In genomic region chr15:92928351-92928750, GRCh38 we compare ENCODE assay signal across 14 cellular contexts. TPM values are rescaled to one million over a fixed set of nuclear protein-coding genes. Genes with fewer than 3 reads are reported as not detected.
DNase-seq lines count a peak whose midpoint lies in the region; ATAC-seq and TF ChIP-seq lines count a peak whose summit lies in the region.
"Had no signal": no experiment of that assay in that cellular context is flagged by ENCODE, and none has a peak within 500 bp of the region (broad histone marks: within the 10 kb centered on the region; RNA-seq: fewer than 3 reads in every experiment).

No MANE protein-coding gene starts in this region.

- intact Hi-C loops in CD8-positive, alpha-beta T cell (cut with DNase I, micrococcal nuclease), result loop anchor here in 1 of 2 experiments (2.0 kb wide), 1 partner anchor 14 kb away; no protein-coding TSS in a partner anchor
- intact Hi-C loops in stomach (cut with DNase I; ENCODE audit: low total_unique reads), result loop anchor here (10.0 kb wide), 1 partner anchor 124 kb away; no protein-coding TSS in a partner anchor
- intact Hi-C loops in mucosa of descending colon (cut with DNase I, micrococcal nuclease), result no loop called here

- peaks cover 94% of the 10 kb centered on the region for H3K36me3 Mint-ChIP-seq in CD8-positive, alpha-beta T cell
- H3K36me3 Mint-ChIP-seq in IgD-negative memory B cell, result peaks cover 5% of the 10 kb centered on the region
- H3K36me3 Mint-ChIP-seq in activated naive CD8-positive, alpha-beta T cell treated with anti-CD3 and anti-CD28 coated beads, Interleukin-2, amount 50 U/mL, for 24 hours (ENCODE audit: low read depth), result peaks cover 82% of the 10 kb centered on the region
- H3K36me3 Mint-ChIP-seq in natural killer cell treated with Interleukin-12 subunit alpha and Interleukin-12 subunit beta and Interleukin-15 and Interleukin-18, amount 100 ng/mL, for 72 hours, result peaks cover 35% of the 10 kb centered on the region

- TF ChIP-seq CTCF in CD8-positive, alpha-beta T cell (IDR thresholded peaks at IDR 0.05), result no peak
- no peak for TF ChIP-seq CTCF in stomach (IDR thresholded peaks at IDR 0.05)
- TF ChIP-seq CTCF in mucosa of descending colon (IDR thresholded peaks at IDR 0.05), result no peak

- H3K9me3 ChIP-seq in CD8-positive, alpha-beta T cell (ENCODE audit: low read length), result no peaks in the 10 kb centered on the region
- H3K9me3 ChIP-seq in stomach (no peaks in the 10 kb centered on the region), mucosa of descending colon (no peaks in the 10 kb centered on the region)
- H3K9me3 ChIP-seq: BLaER1 treated with 17β-estradiol and CSF1 and Interleukin-3, amounts not matched to agents 10 nM and 100 nM had no signal

- H3K27ac ChIP-seq in CD8-positive, alpha-beta T cell (ENCODE audit: low read depth, low read length), result no peak overlapping the region
- H3K27ac ChIP-seq in stomach, result no peak overlapping the region
- H3K27ac ChIP-seq: BLaER1 treated with 17β-estradiol and CSF1 and Interleukin-3, amounts not matched to agents 10 nM and 100 nM had no signal

- no peak for TF ChIP-seq EP300 in stomach (IDR thresholded peaks at IDR 0.05)

- WGBS in stomach, 5 donors, result 70 to 98% (median 95%) methylated on average over 2 of the region's 2 CpGs

- H3K4me1 Mint-ChIP-seq in CD8-positive, alpha-beta T cell (ENCODE audit: low read depth), result peaks cover 63% of the 10 kb centered on the region
- H3K4me1 Mint-ChIP-seq in IgD-negative memory B cell, result peaks cover 11 to 16% (median 12%) of the 10 kb centered on the region in 3 donors
- peaks cover 31% of the 10 kb centered on the region for H3K4me1 Mint-ChIP-seq in activated naive CD8-positive, alpha-beta T cell treated with anti-CD3 and anti-CD28 coated beads, Interleukin-2, amount 50 U/mL, for 24 hours
- peaks cover 21 to 30% of the 10 kb centered on the region in 2 donors for H3K4me1 Mint-ChIP-seq in natural killer cell treated with Interleukin-12 subunit alpha and Interleukin-12 subunit beta and Interleukin-15 and Interleukin-18, amount 100 ng/mL, for 72 hours (ENCODE audit: low read depth in 2 of 2)

- no peaks in the 10 kb centered on the region for H3K27me3 ChIP-seq in CD8-positive, alpha-beta T cell (ENCODE audit: insufficient read depth, low read length)
- H3K27me3 ChIP-seq in stomach, result no peaks in the 10 kb centered on the region
- H3K27me3 ChIP-seq: BLaER1 treated with 17β-estradiol and CSF1 and Interleukin-3, amounts not matched to agents 10 nM and 100 nM had no signal

- H3K4me1 ChIP-seq in CD8-positive, alpha-beta T cell (ENCODE audit: insufficient read depth, low read length), result peaks cover 19% of the 10 kb centered on the region
- H3K4me1 ChIP-seq in stomach, result peaks cover 6 to 72% (median 43%) of the 10 kb centered on the region in 4 donors
- peaks cover 29% of the 10 kb centered on the region for H3K4me1 ChIP-seq in mucosa of descending colon (ENCODE audit: low read depth)

- H3K4me3 ChIP-seq in CD8-positive, alpha-beta T cell (ENCODE audit: low read depth, low read length), result no peak overlapping the region
- H3K4me3 ChIP-seq in stomach (no peak overlapping the region), mucosa of descending colon (no peak overlapping the region)
- H3K4me3 ChIP-seq: BLaER1 treated with 17β-estradiol and CSF1 and Interleukin-3, amounts not matched to agents 10 nM and 100 nM had no signal

- no peak for TF ChIP-seq POLR2A in stomach (IDR thresholded peaks at IDR 0.05)

- H3K36me3 ChIP-seq in CD8-positive, alpha-beta T cell (ENCODE audit: insufficient read depth, low read length), result peaks cover 59% of the 10 kb centered on the region
- peaks cover 47 to 95% (median 92%) of the 10 kb centered on the region in 4 donors for H3K36me3 ChIP-seq in stomach
- H3K36me3 ChIP-seq in mucosa of descending colon (ENCODE audit: low read depth), result peaks cover 6% of the 10 kb centered on the region

- H3K27ac Mint-ChIP-seq in CD8-positive, alpha-beta T cell, result peak overlapping the region; percentile 66
- peak overlapping the region in 2 of 3 donors; percentile 26 to 53 for H3K27ac Mint-ChIP-seq in IgD-negative memory B cell
- H3K27ac Mint-ChIP-seq in activated naive CD8-positive, alpha-beta T cell treated with anti-CD3 and anti-CD28 coated beads, Interleukin-2, amount 50 U/mL, for 24 hours, result peak overlapping the region; percentile 40
- H3K27ac Mint-ChIP-seq in natural killer cell treated with Interleukin-12 subunit alpha and Interleukin-12 subunit beta and Interleukin-15 and Interleukin-18, amount 100 ng/mL, for 72 hours, result peak overlapping the region; percentile 49 to 86

- POLR2A ChIA-PET in CD8-positive, alpha-beta T cell (lab: Charles Lee), result interaction anchor here (1.0 to 1.7 kb wide), 3 partner anchors 11 to 119 kb away, joined by 3 to 6 read pairs (median 3); partner anchors contain the start of gene CHD2

- no peak for DNase-seq in CD8-positive, alpha-beta T cell
- no peak for DNase-seq in activated naive CD8-positive, alpha-beta T cell treated with anti-CD3 and anti-CD28 coated beads, Interleukin-2, amount 50 U/mL, for 24 hours
- no peak for DNase-seq in natural killer cell treated with Interleukin-12 subunit alpha and Interleukin-12 subunit beta and Interleukin-15 and Interleukin-18, amount 100 ng/mL, for 72 hours (ENCODE audit: low spot score)
- DNase-seq in stomach, result no peak
- DNase-seq in cortex of kidney (lab: John Stamatoyannopoulos, UW), result no peak
- DNase-seq in mucosa of descending colon, result no peak
- DNase-seq: DMS79 treated with DMSO at 0.1 percent for 48 hours, GOT3, MV-4-11, NCI-H2107, occipital lobe had no signal

- H3K9me3 Mint-ChIP-seq in CD8-positive, alpha-beta T cell, result no peaks in the 10 kb centered on the region
- no peaks in the 10 kb centered on the region for H3K9me3 Mint-ChIP-seq in IgD-negative memory B cell
- no peaks in the 10 kb centered on the region for H3K9me3 Mint-ChIP-seq in activated naive CD8-positive, alpha-beta T cell treated with anti-CD3 and anti-CD28 coated beads, Interleukin-2, amount 50 U/mL, for 24 hours
- H3K9me3 Mint-ChIP-seq in natural killer cell treated with Interleukin-12 subunit alpha and Interleukin-12 subunit beta and Interleukin-15 and Interleukin-18, amount 100 ng/mL, for 72 hours, result no peaks in the 10 kb centered on the region

- no peak for ATAC-seq in CD8-positive, alpha-beta T cell
- no peak for ATAC-seq in activated naive CD8-positive, alpha-beta T cell treated with anti-CD3 and anti-CD28 coated beads, Interleukin-2, amount 50 U/mL, for 24 hours
- no peak for ATAC-seq in natural killer cell treated with Interleukin-12 subunit alpha and Interleukin-12 subunit beta and Interleukin-15 and Interleukin-18, amount 100 ng/mL, for 72 hours
- no peak for ATAC-seq in GM19455 (IDR thresholded peaks at IDR 0.05; ENCODE audit: unreplicated experiment)
- ATAC-seq in mucosa of descending colon, result no peak

- CTCF ChIA-PET in CD8-positive, alpha-beta T cell (lab: Charles Lee), result interaction anchor here (1.1 to 2.6 kb wide), 4 partner anchors 9 to 131 kb away, joined by 5 to 9 read pairs (median 6); no protein-coding TSS in a partner anchor

- no peak overlapping the region for H3K4me3 Mint-ChIP-seq in CD8-positive, alpha-beta T cell
- H3K4me3 Mint-ChIP-seq in IgD-negative memory B cell, result no peak overlapping the region
- no peak overlapping the region for H3K4me3 Mint-ChIP-seq in activated naive CD8-positive, alpha-beta T cell treated with anti-CD3 and anti-CD28 coated beads, Interleukin-2, amount 50 U/mL, for 24 hours
- H3K4me3 Mint-ChIP-seq in natural killer cell treated with Interleukin-12 subunit alpha and Interleukin-12 subunit beta and Interleukin-15 and Interleukin-18, amount 100 ng/mL, for 72 hours, result no peak overlapping the region

- no peaks in the 10 kb centered on the region for H3K27me3 Mint-ChIP-seq in CD8-positive, alpha-beta T cell (ENCODE audit: low read depth)
- no peaks in the 10 kb centered on the region for H3K27me3 Mint-ChIP-seq in IgD-negative memory B cell
- no peaks in the 10 kb centered on the region for H3K27me3 Mint-ChIP-seq in activated naive CD8-positive, alpha-beta T cell treated with anti-CD3 and anti-CD28 coated beads, Interleukin-2, amount 50 U/mL, for 24 hours
- H3K27me3 Mint-ChIP-seq in natural killer cell treated with Interleukin-12 subunit alpha and Interleukin-12 subunit beta and Interleukin-15 and Interleukin-18, amount 100 ng/mL, for 72 hours, result no peaks in the 10 kb centered on the region

RNA-seq across cellular contexts. Expression of gene CHD2, which starts 28.2 kb away (rescaled TPM):
- 100 to 1,000 TPM; 615 to 669 TPM for total RNA-seq in CD8-positive, alpha-beta T cell
- polyA plus RNA-seq in IgD-negative memory B cell (131 TPM), stomach (10 to 100 TPM; 21.5 to 29.5 (median 23.5) TPM)
- 100 to 1,000 TPM; 177 to 180 TPM for total RNA-seq in natural killer cell treated with Interleukin-12 subunit alpha and Interleukin-12 subunit beta and Interleukin-15 and Interleukin-18, amount 100 ng/mL, for 72 hours
- total RNA-seq in stomach (100 to 1,000 TPM; 124 to 833 (median 164) TPM), mucosa of descending colon (100 to 1,000 TPM in 2 of 3 donors, 10 to 100 TPM in 1; 86.2 to 128 (median 110) TPM)
